1 cellular context compared by ENCODE assay signal in genomic region chr9:34380034-34380510, GRCh38.
TF ChIP-seq lines count a peak whose summit lies in the region.

No MANE protein-coding gene starts in this region.

TF ChIP-seq in HepG2, 621 proteins besides CTCF, POLR2A, EP300 and RAD21 (continued from another document and continues in another):
- TF ChIP-seq MAX (IDR thresholded peaks at IDR 0.05) (no peak), FOXK1 (CRISPR knock-in tag; IDR thresholded peaks at IDR 0.05; ENCODE audit: borderline replicate concordance, low read depth) (no peak), AGO2 (optimal IDR thresholded peaks at IDR 0.05; ENCODE audit: low read depth, low read length) (peak; percentile 8), ZBTB40 (IDR thresholded peaks at IDR 0.05) (no peak), ZBTB40 (CRISPR knock-in tag; IDR thresholded peaks at IDR 0.05) (no peak), MYC (CRISPR knock-in tag; IDR thresholded peaks at IDR 0.05; ENCODE audit: borderline replicate concordance) (peak; percentile 0; the same call in 1 of the 2 replicates), ZNF781 (CRISPR knock-in tag; IDR thresholded peaks at IDR 0.05; ENCODE audit: borderline replicate concordance, not compliant biosample characterization) (peak; percentile 83), ZNF776 (CRISPR knock-in tag; IDR thresholded peaks at IDR 0.05) (peak; percentile 22; the same call in 1 of the 2 replicates), ZNF761 (CRISPR knock-in tag; conservative IDR thresholded peaks at IDR 0.05) (no peak), GLI4 (CRISPR knock-in tag; IDR thresholded peaks at IDR 0.05; ENCODE audit: borderline replicate concordance) (no peak), ZNF546 (CRISPR knock-in tag; conservative IDR thresholded peaks at IDR 0.05) (0 out of 2 replicates have a peak, but pooled peaks have one; percentile 10), ZNF441 (CRISPR knock-in tag; IDR thresholded peaks at IDR 0.05; ENCODE audit: borderline replicate concordance) (no peak), KAT2B (IDR thresholded peaks at IDR 0.05; ENCODE audit: borderline replicate concordance, low read depth, low read length) (no peak), ZNF747 (CRISPR knock-in tag; IDR thresholded peaks at IDR 0.05; ENCODE audit: borderline replicate concordance) (no peak), ZNF788 (CRISPR knock-in tag; IDR thresholded peaks at IDR 0.05; ENCODE audit: borderline replicate concordance) (no peak), ZNF616 (CRISPR knock-in tag; IDR thresholded peaks at IDR 0.05; ENCODE audit: low read depth) (peak; percentile 20; the same call in 1 of the 2 replicates), KAT7 (CRISPR knock-in tag; IDR thresholded peaks at IDR 0.05; ENCODE audit: borderline replicate concordance) (no peak), HNRNPUL1 (IDR thresholded peaks at IDR 0.05; ENCODE audit: low read depth, low read length) (no peak), KLF6 (CRISPR knock-in tag; IDR thresholded peaks at IDR 0.05) (no peak), KLF13 (CRISPR knock-in tag; IDR thresholded peaks at IDR 0.05) (peak; percentile 7; the same call in 1 of the 2 replicates), ZNF143 (CRISPR knock-in tag; IDR thresholded peaks at IDR 0.05) (no peak), HIC2 (CRISPR knock-in tag; IDR thresholded peaks at IDR 0.05; ENCODE audit: low read depth) (no peak), ZNF768 (CRISPR knock-in tag; IDR thresholded peaks at IDR 0.05) (0 out of 2 replicates have a peak, but pooled peaks have one; percentile 5), ZNF276 (CRISPR knock-in tag; IDR thresholded peaks at IDR 0.05; ENCODE audit: low read depth) (no peak), SIN3B (IDR thresholded peaks at IDR 0.05; ENCODE audit: low read length) (no peak), GABPB1 (CRISPR knock-in tag; IDR thresholded peaks at IDR 0.05) (no peak), ZNF235 (CRISPR knock-in tag; IDR thresholded peaks at IDR 0.05; ENCODE audit: borderline replicate concordance) (no peak), FOXO1 (CRISPR knock-in tag; IDR thresholded peaks at IDR 0.05) (no peak), NFYB (CRISPR knock-in tag; IDR thresholded peaks at IDR 0.05) (no peak), SALL1 (CRISPR knock-in tag; IDR thresholded peaks at IDR 0.05) (0 out of 2 replicates have a peak, but pooled peaks have one; percentile 9), RXRB (CRISPR knock-in tag; IDR thresholded peaks at IDR 0.05; ENCODE audit: borderline replicate concordance) (no peak)
- TF ChIP-seq, protein P1, sequence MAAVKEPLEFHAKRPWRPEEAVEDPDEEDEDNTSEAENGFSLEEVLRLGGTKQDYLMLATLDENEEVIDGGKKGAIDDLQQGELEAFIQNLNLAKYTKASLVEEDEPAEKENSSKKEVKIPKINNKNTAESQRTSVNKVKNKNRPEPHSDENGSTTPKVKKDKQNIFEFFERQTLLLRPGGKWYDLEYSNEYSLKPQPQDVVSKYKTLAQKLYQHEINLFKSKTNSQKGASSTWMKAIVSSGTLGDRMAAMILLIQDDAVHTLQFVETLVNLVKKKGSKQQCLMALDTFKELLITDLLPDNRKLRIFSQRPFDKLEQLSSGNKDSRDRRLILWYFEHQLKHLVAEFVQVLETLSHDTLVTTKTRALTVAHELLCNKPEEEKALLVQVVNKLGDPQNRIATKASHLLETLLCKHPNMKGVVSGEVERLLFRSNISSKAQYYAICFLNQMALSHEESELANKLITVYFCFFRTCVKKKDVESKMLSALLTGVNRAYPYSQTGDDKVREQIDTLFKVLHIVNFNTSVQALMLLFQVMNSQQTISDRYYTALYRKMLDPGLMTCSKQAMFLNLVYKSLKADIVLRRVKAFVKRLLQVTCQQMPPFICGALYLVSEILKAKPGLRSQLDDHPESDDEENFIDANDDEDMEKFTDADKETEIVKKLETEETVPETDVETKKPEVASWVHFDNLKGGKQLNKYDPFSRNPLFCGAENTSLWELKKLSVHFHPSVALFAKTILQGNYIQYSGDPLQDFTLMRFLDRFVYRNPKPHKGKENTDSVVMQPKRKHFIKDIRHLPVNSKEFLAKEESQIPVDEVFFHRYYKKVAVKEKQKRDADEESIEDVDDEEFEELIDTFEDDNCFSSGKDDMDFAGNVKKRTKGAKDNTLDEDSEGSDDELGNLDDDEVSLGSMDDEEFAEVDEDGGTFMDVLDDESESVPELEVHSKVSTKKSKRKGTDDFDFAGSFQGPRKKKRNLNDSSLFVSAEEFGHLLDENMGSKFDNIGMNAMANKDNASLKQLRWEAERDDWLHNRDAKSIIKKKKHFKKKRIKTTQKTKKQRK (IDR thresholded peaks at IDR 0.05; ENCODE audit: low read length): no peak
- TF ChIP-seq, protein P2, sequence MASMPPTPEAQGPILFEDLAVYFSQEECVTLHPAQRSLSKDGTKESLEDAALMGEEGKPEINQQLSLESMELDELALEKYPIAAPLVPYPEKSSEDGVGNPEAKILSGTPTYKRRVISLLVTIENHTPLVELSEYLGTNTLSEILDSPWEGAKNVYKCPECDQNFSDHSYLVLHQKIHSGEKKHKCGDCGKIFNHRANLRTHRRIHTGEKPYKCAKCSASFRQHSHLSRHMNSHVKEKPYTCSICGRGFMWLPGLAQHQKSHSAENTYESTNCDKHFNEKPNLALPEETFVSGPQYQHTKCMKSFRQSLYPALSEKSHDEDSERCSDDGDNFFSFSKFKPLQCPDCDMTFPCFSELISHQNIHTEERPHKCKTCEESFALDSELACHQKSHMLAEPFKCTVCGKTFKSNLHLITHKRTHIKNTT (CRISPR knock-in tag; IDR thresholded peaks at IDR 0.05): no peak
- TF ChIP-seq, protein P3, sequence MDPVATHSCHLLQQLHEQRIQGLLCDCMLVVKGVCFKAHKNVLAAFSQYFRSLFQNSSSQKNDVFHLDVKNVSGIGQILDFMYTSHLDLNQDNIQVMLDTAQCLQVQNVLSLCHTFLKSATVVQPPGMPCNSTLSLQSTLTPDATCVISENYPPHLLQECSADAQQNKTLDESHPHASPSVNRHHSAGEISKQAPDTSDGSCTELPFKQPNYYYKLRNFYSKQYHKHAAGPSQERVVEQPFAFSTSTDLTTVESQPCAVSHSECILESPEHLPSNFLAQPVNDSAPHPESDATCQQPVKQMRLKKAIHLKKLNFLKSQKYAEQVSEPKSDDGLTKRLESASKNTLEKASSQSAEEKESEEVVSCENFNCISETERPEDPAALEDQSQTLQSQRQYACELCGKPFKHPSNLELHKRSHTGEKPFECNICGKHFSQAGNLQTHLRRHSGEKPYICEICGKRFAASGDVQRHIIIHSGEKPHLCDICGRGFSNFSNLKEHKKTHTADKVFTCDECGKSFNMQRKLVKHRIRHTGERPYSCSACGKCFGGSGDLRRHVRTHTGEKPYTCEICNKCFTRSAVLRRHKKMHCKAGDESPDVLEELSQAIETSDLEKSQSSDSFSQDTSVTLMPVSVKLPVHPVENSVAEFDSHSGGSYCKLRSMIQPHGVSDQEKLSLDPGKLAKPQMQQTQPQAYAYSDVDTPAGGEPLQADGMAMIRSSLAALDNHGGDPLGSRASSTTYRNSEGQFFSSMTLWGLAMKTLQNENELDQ (CRISPR knock-in tag; IDR thresholded peaks at IDR 0.05; ENCODE audit: borderline replicate concordance): no peak
- TF ChIP-seq, protein P4, sequence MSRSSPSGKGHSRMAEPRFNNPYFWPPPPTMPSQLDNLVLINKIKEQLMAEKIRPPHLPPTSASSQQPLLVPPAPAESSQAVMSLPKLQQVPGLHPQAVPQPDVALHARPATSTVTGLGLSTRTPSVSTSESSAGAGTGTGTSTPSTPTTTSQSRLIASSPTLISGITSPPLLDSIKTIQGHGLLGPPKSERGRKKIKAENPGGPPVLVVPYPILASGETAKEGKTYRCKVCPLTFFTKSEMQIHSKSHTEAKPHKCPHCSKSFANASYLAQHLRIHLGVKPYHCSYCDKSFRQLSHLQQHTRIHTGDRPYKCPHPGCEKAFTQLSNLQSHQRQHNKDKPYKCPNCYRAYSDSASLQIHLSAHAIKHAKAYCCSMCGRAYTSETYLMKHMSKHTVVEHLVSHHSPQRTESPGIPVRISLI (CRISPR knock-in tag; IDR thresholded peaks at IDR 0.05; ENCODE audit: borderline replicate concordance): no peak
